ENCODE assay signal across 12 cellular contexts in genomic region chr3:188664795-188665194, GRCh38.
DNase-seq lines count a peak whose midpoint lies in the region; ATAC-seq and TF ChIP-seq lines count a peak whose summit lies in the region.
"Had no signal": no experiment of that assay in that cellular context is flagged by ENCODE, and none has a peak within 500 bp of the region (broad histone marks: within the 10 kb centered on the region; RNA-seq: fewer than 3 reads in every experiment).

No MANE protein-coding gene starts in this region.

- no peak overlapping the region for H3K27ac ChIP-seq in Peyer's patch
- H3K27ac ChIP-seq in fibroblast of lung (ENCODE audit: insufficient read depth, low read length): no peak overlapping the region
- H3K27ac ChIP-seq: upper lobe of left lung, VCaP had no signal

- no peak overlapping the region for H3K4me3 ChIP-seq in Peyer's patch
- H3K4me3 ChIP-seq in fibroblast of lung (replicated peaks in 1 of 4; ENCODE audit: control extremely low read depth in 1 of 4, insufficient read depth in 1 of 4, low read depth in 3 of 4, low read length in 4 of 4): no peak overlapping the region
- H3K4me3 ChIP-seq: upper lobe of left lung had no signal

- no peak for TF ChIP-seq POLR2A in Peyer's patch (IDR thresholded peaks at IDR 0.05)

- no peak overlapping the region for H2AFZ ChIP-seq in fibroblast of lung (ENCODE audit: low read length)

- in situ Hi-C loops in GM13977 (cut with MboI; ENCODE audit: low pct_unique_long_range_greater_than_20kb, low sequenced_read_pairs, unreplicated experiment): no loop called here

- H3K36me3 ChIP-seq in Peyer's patch (no peaks in the 10 kb centered on the region), fibroblast of lung (ENCODE audit: control insufficient read depth, insufficient read depth, low read length) (no peaks in the 10 kb centered on the region)
- H3K36me3 ChIP-seq: upper lobe of left lung had no signal

- DNase-seq in AML-193 (lab: John Stamatoyannopoulos, UW) (peak; percentile 39), GM13977 (ENCODE audit: low spot score) (peak; percentile 9), Peyer's patch (peak in 1 of 3 donors; percentile 52), fibroblast of lung (ENCODE audit: low read depth in 2 of 2) (peak in 1 of 2 donors; percentile 19), NCI-H2081 treated with DMSO at 0.1 percent for 48 hours (lab: John Stamatoyannopoulos, UW) (no peak), NCI-H1048 (lab: John Stamatoyannopoulos, UW) (no peak), NCI-H1417 treated with DMSO at 0.1 percent for 48 hours (lab: John Stamatoyannopoulos, UW) (no peak)
- DNase-seq: NCI-H1105 treated with DMSO at 0.1 percent for 48 hours; stimulated activated CD4-positive, alpha-beta T cell treated with anti-CD3 and anti-CD28 coated beads, Interleukin-15, amount 100 ng/mL, for 24 hours; upper lobe of left lung had no signal

- no peak overlapping the region for H3K4me2 ChIP-seq in fibroblast of lung (ENCODE audit: extremely low read depth, insufficient read depth, low read length)

- H3K27me3 ChIP-seq in Peyer's patch (no peaks in the 10 kb centered on the region), fibroblast of lung (ENCODE audit: control insufficient read depth, insufficient read depth, low read length) (no peaks in the 10 kb centered on the region)
- H3K27me3 ChIP-seq: upper lobe of left lung had no signal

- H3K4me1 ChIP-seq in Peyer's patch: no peaks in the 10 kb centered on the region
- H3K4me1 ChIP-seq in fibroblast of lung (ENCODE audit: control insufficient read depth, extremely low read depth, insufficient read depth, low read length): no peaks in the 10 kb centered on the region
- H3K4me1 ChIP-seq: upper lobe of left lung had no signal

- H3K9me3 ChIP-seq in Peyer's patch: no peaks in the 10 kb centered on the region
- no peaks in the 10 kb centered on the region for H3K9me3 ChIP-seq in fibroblast of lung (ENCODE audit: control insufficient read depth, insufficient read depth, low read depth, low read length)
- H3K9me3 ChIP-seq: upper lobe of left lung had no signal

- TF ChIP-seq CTCF in GM13977 (IDR thresholded peaks at IDR 0.05; ENCODE audit: extremely low read depth, insufficient read depth, missing control alignments) (peak; percentile 46), Peyer's patch (IDR thresholded peaks at IDR 0.05) (peak in 4 of 6 experiments; percentile 25 to 43 (median 36)), fibroblast of lung (conservative IDR thresholded peaks at IDR 0.05 in 1 of 2, IDR thresholded peaks at IDR 0.05 in 1 of 2; ENCODE audit: low read depth in 1 of 2, low read length in 2 of 2) (peak; percentile 15 to 28)

- H4K20me1 ChIP-seq in fibroblast of lung (ENCODE audit: control insufficient read depth, extremely low read depth, insufficient read depth, low read length): no peaks in the 10 kb centered on the region

- H3K9ac ChIP-seq in fibroblast of lung (ENCODE audit: insufficient read depth, low read length): no peak overlapping the region

- peaks cover 1% of the 10 kb centered on the region for H3K79me2 ChIP-seq in fibroblast of lung (ENCODE audit: control insufficient read depth, insufficient read depth, low read length)

- no peak for ATAC-seq in HG02610 (IDR thresholded peaks at IDR 0.05; ENCODE audit: unreplicated experiment)

Comparison
In these comparisons a context has a peak if more than half of its experiments do, and no peak if none do; other contexts are left out.
1. DNase-seq: peak in AML-193 (2 of 2) and GM13977 (single experiment); none in NCI-H2081 treated with DMSO at 0.1 percent for 48 hours (single experiment), NCI-H1048 (single experiment) and NCI-H1417 treated with DMSO at 0.1 percent for 48 hours (single experiment).
2. Peak in every context shown above with its lines, with median percentiles within 50 percentile points of each other: CTCF ChIP-seq.